Comparison of ENCODE assay signal across 36 cellular contexts in the genomic region with DNA sequence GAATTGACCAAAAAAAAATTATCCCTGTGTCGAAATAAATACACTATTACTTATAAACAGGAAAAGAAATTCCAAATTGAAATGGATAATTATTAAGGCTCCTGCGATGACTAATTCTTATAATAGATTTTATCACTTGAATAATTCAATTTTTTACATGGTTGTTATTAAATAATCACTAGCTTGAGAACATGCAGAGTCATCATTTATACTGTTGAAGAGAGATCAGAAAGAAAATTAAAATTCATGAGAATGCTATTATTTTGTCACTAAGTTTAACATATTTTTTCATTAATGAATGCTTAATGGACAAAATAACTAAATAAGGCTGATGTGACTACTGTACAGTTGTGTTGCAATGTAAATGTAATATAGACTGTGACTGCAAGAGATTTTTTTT.
"Had no signal": no experiment of that assay in that cellular context is flagged by ENCODE, and none has a peak within 500 bp of the region (broad histone marks: within the 10 kb centered on the region; RNA-seq: fewer than 3 reads in every experiment).

No MANE protein-coding gene starts in this region.

- H3K9me3 ChIP-seq: MG63 had no signal

- H3K27me3 ChIP-seq: MG63 had no signal

- H3K4me3 ChIP-seq: MG63 had no signal

- H3K36me3 ChIP-seq: MG63 had no signal

- DNase-seq: Karpas-422, Kasumi-1, MG63, MM.1S, MV-4-11, NCI-H1048, NCI-H1092, NCI-H1092 treated with DMSO at 0.1 percent for 48 hours, NCI-H1105, NCI-H1105 treated with DMSO at 0.1 percent for 48 hours, NCI-H1417, NCI-H1417 treated with DMSO at 0.1 percent for 48 hours, NCI-H1436, NCI-H1436 treated with DMSO at 0.1 percent for 48 hours, NCI-H146, NCI-H1694, NCI-H1694 treated with DMSO at 0.1 percent for 48 hours, NCI-H187, NCI-H187 treated with DMSO at 0.1 percent for 48 hours, NCI-H1930, NCI-H2029, NCI-H2029 treated with DMSO at 0.1 percent for 48 hours, NCI-H2081, NCI-H2081 treated with DMSO at 0.1 percent for 48 hours, NCI-H2107, NCI-H2171, NCI-H2171 treated with DMSO at 0.1 percent for 48 hours, NCI-H2227 treated with DMSO at 0.1 percent for 48 hours, NCI-H226, NCI-H345, NCI-H446, NCI-H446 treated with DMSO at 0.1 percent for 48 hours, NCI-H510A, NCI-H510A treated with DMSO at 0.1 percent for 48 hours, NCI-H524, NCI-H524 treated with DMSO at 0.1 percent for 48 hours had no signal
